In genomic region chr1:155044812-155045690, GRCh38 we compare ENCODE assay signal across 1 cellular context.
TF ChIP-seq lines count a peak whose summit lies in the region.

No MANE protein-coding gene starts in this region.

TF ChIP-seq in GM12878, 131 proteins besides CTCF, POLR2A, EP300 and RAD21:
- TF ChIP-seq SKIL (IDR thresholded peaks at IDR 0.05; ENCODE audit: low read depth, poor library complexity, severe bottlenecking) (no peak), TCF3 (IDR thresholded peaks at IDR 0.05; ENCODE audit: borderline replicate concordance, insufficient read depth, low read depth, low read length) (no peak), SMC3 (IDR thresholded peaks at IDR 0.05; ENCODE audit: borderline replicate concordance, low read length) (peak; percentile 81), TCF12 (IDR thresholded peaks at IDR 0.05; ENCODE audit: low read depth, low read length) (0 out of 2 replicates have a peak, but pooled peaks have one; percentile 26)
